23 cellular contexts compared by ENCODE assay signal in genomic region chr22:25453557-25453956, GRCh38.
DNase-seq lines count a peak whose midpoint lies in the region; ATAC-seq and TF ChIP-seq lines count a peak whose summit lies in the region.
"Had no signal": no experiment of that assay in that cellular context is flagged by ENCODE, and none has a peak within 500 bp of the region (broad histone marks: within the 10 kb centered on the region; RNA-seq: fewer than 3 reads in every experiment).

No MANE protein-coding gene starts in this region.

- no peak overlapping the region for H3K27ac ChIP-seq in H9 (ENCODE audit: insufficient read length, low read depth, low read length)
- H3K27ac ChIP-seq: brain microvascular endothelial cell, KMS-11, VCaP had no signal

- H2AK5ac ChIP-seq in H9 (ENCODE audit: insufficient read length, low read length): no peak overlapping the region

- H3K4ac ChIP-seq in H9 (ENCODE audit: low read depth, low read length): no peak overlapping the region

- no peak for TF ChIP-seq CTCF in H9 (conservative IDR thresholded peaks at IDR 0.05)

- H2BK120ac ChIP-seq in H9 (ENCODE audit: low read depth, low read length, poor library complexity, severe bottlenecking): no peak overlapping the region

- peaks cover 15 to 18% of the 10 kb centered on the region in 2 experiments for H3K4me1 Mint-ChIP-seq in H9

- no peak overlapping the region for H2BK20ac ChIP-seq in H9 (ENCODE audit: low read depth, low read length, poor library complexity, severe bottlenecking)

- no peak overlapping the region for H3K23ac ChIP-seq in H9 (ENCODE audit: insufficient read length, low read depth, low read length)

- no peaks in the 10 kb centered on the region for H3K4me1 ChIP-seq in H9 (ENCODE audit: insufficient read depth, low read length)

- H3K79me2 ChIP-seq in H9 (ENCODE audit: insufficient read depth, low read length): peaks cover 30% of the 10 kb centered on the region; the same call in 1 of the 2 replicates

- no peak overlapping the region for H3K27ac Mint-ChIP-seq in H9

- no peaks in the 10 kb centered on the region for H3K9me3 ChIP-seq in H9 (ENCODE audit: control insufficient read depth, low read depth, low read length)
- H3K9me3 ChIP-seq: HAP-1 had no signal

- no peak overlapping the region for H3K56ac ChIP-seq in H9 (ENCODE audit: insufficient read length, low read depth, low read length)

- no peaks in the 10 kb centered on the region for H4K20me1 ChIP-seq in H9 (ENCODE audit: control insufficient read depth, insufficient read depth, insufficient read length)

- no peak overlapping the region for H2BK15ac ChIP-seq in H9 (ENCODE audit: low read depth, low read length)

- no peak overlapping the region for H2AFZ ChIP-seq in H9 (ENCODE audit: low read length)

- H4K91ac ChIP-seq in H9 (ENCODE audit: insufficient read length, low read depth, low read length): no peak overlapping the region

- no peak overlapping the region for H3K4me2 ChIP-seq in H9 (ENCODE audit: insufficient read depth, insufficient read length, low read length)
- H3K4me2 ChIP-seq: KMS-11 had no signal

- ATAC-seq in activated CD4-positive, CD25-positive, alpha-beta regulatory T cell treated with anti-CD3 and anti-CD28 coated beads, Interleukin-2, amount 50 U/mL, for 24 hours: peak; percentile 13 to 41

- peaks cover 5% of the 10 kb centered on the region for H3K79me1 ChIP-seq in H9 (ENCODE audit: insufficient read depth, low read depth, low read length, poor library complexity, severe bottlenecking)

- no peaks in the 10 kb centered on the region for H3K27me3 ChIP-seq in H9 (ENCODE audit: insufficient read depth, low read length)
- H3K27me3 ChIP-seq: brain microvascular endothelial cell had no signal

- H3K18ac ChIP-seq in H9 (ENCODE audit: insufficient read length, low read depth, low read length): no peak overlapping the region

- H3T11ph ChIP-seq in H9 (ENCODE audit: low read length): no peak overlapping the region

- H2BK5ac ChIP-seq in H9 (ENCODE audit: insufficient read length, low read length): no peak overlapping the region

- no peaks in the 10 kb centered on the region; the same call in 1 of the 2 replicates for H3K27me3 Mint-ChIP-seq in H9 (ENCODE audit: low read depth)

- DNase-seq in activated CD4-positive, CD25-positive, alpha-beta regulatory T cell treated with anti-CD3 and anti-CD28 coated beads, Interleukin-2, amount 50 U/mL, for 72 hours: no peak
- DNase-seq in stimulated activated CD4-positive, alpha-beta T cell treated with anti-CD3 and anti-CD28 coated beads, Interleukin-15, amount 100 ng/mL, for 24 hours: peak; percentile 62
- DNase-seq in stimulated activated CD4-positive, alpha-beta T cell treated with anti-CD3 and anti-CD28 coated beads, Interleukin-12 subunit alpha, Interleukin-12 subunit beta, amount 100 ng/mL, for 4 hours: no peak
- peak; percentile 31 to 45 for DNase-seq in stimulated activated CD4-positive, alpha-beta T cell treated with anti-CD3 and anti-CD28 coated beads, Interleukin-15, amount 100 ng/mL, for 48 hours (ENCODE audit: low read depth in 2 of 2)
- DNase-seq in H9 (no peak), SW 1271 (lab: John Stamatoyannopoulos, UW) (no peak), dermis blood vessel endothelial cell (no peak)
- DNase-seq: 8988T, AML-193, brain microvascular endothelial cell, COR-L47, DMS79 treated with DMSO at 0.1 percent for 48 hours, glutamatergic neuron, mesenchymal stem cell, MV-4-11, NCI-H187 treated with DMSO at 0.1 percent for 48 hours, NCI-H2227 treated with DMSO at 0.1 percent for 48 hours, SIG-M5, T-helper 1 cell had no signal

- H3K23me2 ChIP-seq in H9 (ENCODE audit: insufficient read length, low read depth, low read length, poor library complexity, severe bottlenecking): peaks cover 1% of the 10 kb centered on the region

- no peak overlapping the region for H4K5ac ChIP-seq in H9 (ENCODE audit: insufficient read length, low read depth, low read length)

- no peaks in the 10 kb centered on the region for H3K9me3 Mint-ChIP-seq in H9

- no peak overlapping the region for H3K9ac ChIP-seq in H9 (ENCODE audit: extremely low read depth, insufficient read length, low read length)
- H3K9ac ChIP-seq: KMS-11 had no signal

- H3K14ac ChIP-seq in H9 (ENCODE audit: insufficient read depth, low read length): no peak overlapping the region

- no peak overlapping the region; a peak in 1 of 5 replicates for H3K4me3 Mint-ChIP-seq in H9

- H3K36me3 Mint-ChIP-seq in H9 (ENCODE audit: insufficient read depth in 1 of 3, low read depth in 3 of 3): peaks cover 14 to 34% (median 23%) of the 10 kb centered on the region in 3 experiments

- no CpG with 5 or more reads among the region's 5 CpGs for WGBS in H9 (ENCODE audit: extremely low coverage, insufficient read length, low lambda C conversion rate)

- H2BK12ac ChIP-seq in H9 (ENCODE audit: insufficient read length, low read depth, low read length): no peak overlapping the region

- H4K8ac ChIP-seq in H9 (replicated peaks; ENCODE audit: insufficient read length, low read depth, low read length): no peak overlapping the region

Comparison
In these comparisons a context has a peak if more than half of its experiments do, and no peak if none do; other contexts are left out.
1. DNase-seq: peak in stimulated activated CD4-positive, alpha-beta T cell treated with anti-CD3 and anti-CD28 coated beads, Interleukin-15, amount 100 ng/mL, for 24 hours (single experiment) and stimulated activated CD4-positive, alpha-beta T cell treated with anti-CD3 and anti-CD28 coated beads, Interleukin-15, amount 100 ng/mL, for 48 hours (2 of 2); none in activated CD4-positive, CD25-positive, alpha-beta regulatory T cell treated with anti-CD3 and anti-CD28 coated beads, Interleukin-2, amount 50 U/mL, for 72 hours (single experiment), stimulated activated CD4-positive, alpha-beta T cell treated with anti-CD3 and anti-CD28 coated beads, Interleukin-12 subunit alpha, Interleukin-12 subunit beta, amount 100 ng/mL, for 4 hours (single experiment), H9 (single experiment), SW 1271 (0 of 2) and dermis blood vessel endothelial cell (single experiment).